7 cellular contexts compared by ENCODE assay signal in the genomic region with DNA sequence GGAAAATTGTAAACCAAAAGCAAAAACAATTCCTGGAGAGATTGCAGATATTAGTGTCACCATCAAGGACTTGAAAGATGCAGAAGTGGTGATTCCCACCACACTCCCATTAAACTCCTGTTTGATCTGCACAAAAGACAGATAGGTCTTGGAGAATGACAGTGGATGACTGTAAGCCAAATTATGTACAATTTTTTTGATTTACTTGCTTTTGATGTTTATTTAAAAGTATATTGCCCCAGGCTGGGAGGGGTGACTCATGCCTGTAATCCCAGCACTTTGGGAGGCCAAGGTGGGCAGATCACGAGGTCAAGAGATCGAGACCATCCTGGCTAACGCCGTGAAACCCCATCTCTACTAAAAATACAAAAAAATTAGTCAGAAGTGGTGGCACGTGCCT. TPM values are rescaled to one million over a fixed set of nuclear protein-coding genes. Genes with fewer than 3 reads are reported as not detected.
DNase-seq lines count a peak whose midpoint lies in the region; ATAC-seq and TF ChIP-seq lines count a peak whose summit lies in the region.
"Not testable (repeated sequence)": the region's sequence is repeated elsewhere in the genome, so short reads cannot be mapped to it uniquely, and the experiment has no call there.

No MANE protein-coding gene starts in this region.

- H3K9me3 Mint-ChIP-seq in MCF 10A (ENCODE audit: unreplicated experiment); osteocyte (ENCODE audit: unreplicated experiment): not testable (repeated sequence)

- H3K4me3 Mint-ChIP-seq in MCF 10A (ENCODE audit: unreplicated experiment); osteocyte (ENCODE audit: unreplicated experiment): not testable (repeated sequence)

- CTCF ChIA-PET in MCF 10A (lab: Yijun Ruan, JAX) = not testable (repeated sequence)

- not testable (repeated sequence) for TF ChIP-seq CTCF in MCF 10A (IDR thresholded peaks at IDR 0.05; ENCODE audit: unreplicated experiment); osteocyte (IDR thresholded peaks at IDR 0.05)

- not testable (repeated sequence) for H3K27ac Mint-ChIP-seq in MCF 10A (ENCODE audit: low read depth, unreplicated experiment); osteocyte (ENCODE audit: unreplicated experiment)

- peak; percentile 37 for DNase-seq in EH (ENCODE audit: low read depth)
- peak; percentile 58 for DNase-seq in ELR (ENCODE audit: low read depth)
- DNase-seq in M059J (ENCODE audit: low read depth) = peak; percentile 78
- peak; percentile 61 for DNase-seq in RPMI7951 (ENCODE audit: low read depth)
- DNase-seq in MCF 10A (ENCODE audit: unreplicated experiment) = peak; percentile 27
- peak; percentile 5 for DNase-seq in left lobe of liver (ENCODE audit: low spot score)
- DNase-seq in osteocyte (ENCODE audit: extremely low spot score, unreplicated experiment) = peak; percentile 23

- H3K27me3 Mint-ChIP-seq in MCF 10A (ENCODE audit: insufficient read depth, unreplicated experiment); osteocyte (ENCODE audit: unreplicated experiment): not testable (repeated sequence)

- not testable (repeated sequence) for BruUV-seq in MCF 10A (replicated peaks; lab: Mats Ljungman, UMichigan)

- not testable (repeated sequence) for ATAC-seq in left lobe of liver

- peaks cover 19% of the 10 kb centered on the region for H3K4me1 Mint-ChIP-seq in MCF 10A (ENCODE audit: insufficient read depth, unreplicated experiment)
- peaks cover 13% of the 10 kb centered on the region for H3K4me1 Mint-ChIP-seq in osteocyte (ENCODE audit: unreplicated experiment)

- POLR2A ChIA-PET in MCF 10A (lab: Yijun Ruan, JAX) = not testable (repeated sequence)

- not testable (repeated sequence) for H3K36me3 Mint-ChIP-seq in MCF 10A (ENCODE audit: insufficient read depth, unreplicated experiment); osteocyte (ENCODE audit: unreplicated experiment)

- intact Hi-C loops in MCF 10A (cut with micrococcal nuclease) = not testable (repeated sequence)

RNA-seq across cellular contexts. Expression of gene NFYB, which starts 35.8 kb away (rescaled TPM):
- 29.7 and 34.8 TPM in 2 replicates for total RNA-seq in M059J (2014; rRNA removed; shearing (Covaris generic))
- 15.5 and 21.6 TPM in 2 replicates for total RNA-seq in RPMI7951 (2014; rRNA removed; shearing (Covaris generic))
- total RNA-seq in MCF 10A (2022) (24.8 and 27.0 TPM in 2 replicates), left lobe of liver (15.4 TPM), osteocyte (25.2 and 28.9 TPM in 2 replicates)

RNA-seq across cellular contexts. Expression of gene TXNRD1, which starts 41.8 kb away (rescaled TPM):
- total RNA-seq in M059J (2014; rRNA removed; shearing (Covaris generic)) = 301 and 461 TPM in 2 replicates
- 208 and 209 TPM in 2 replicates for total RNA-seq in RPMI7951 (2014; rRNA removed; shearing (Covaris generic))
- total RNA-seq in MCF 10A (2022) = 64.0 and 82.8 TPM in 2 replicates
- 49.8 TPM for total RNA-seq in left lobe of liver
- total RNA-seq in osteocyte = 88.6 and 100 TPM in 2 replicates

Comparison
In these comparisons a context has a peak if more than half of its experiments do, and no peak if none do; other contexts are left out.
1. DNase-seq: peak in every context shown above with its lines; median percentile 78 in M059J; 61 in RPMI7951; 58 in ELR; 37 in EH; 27 in MCF 10A; 23 in osteocyte; 5 in left lobe of liver.